Comparison of ENCODE assay signal across 35 cellular contexts in the genomic region with DNA sequence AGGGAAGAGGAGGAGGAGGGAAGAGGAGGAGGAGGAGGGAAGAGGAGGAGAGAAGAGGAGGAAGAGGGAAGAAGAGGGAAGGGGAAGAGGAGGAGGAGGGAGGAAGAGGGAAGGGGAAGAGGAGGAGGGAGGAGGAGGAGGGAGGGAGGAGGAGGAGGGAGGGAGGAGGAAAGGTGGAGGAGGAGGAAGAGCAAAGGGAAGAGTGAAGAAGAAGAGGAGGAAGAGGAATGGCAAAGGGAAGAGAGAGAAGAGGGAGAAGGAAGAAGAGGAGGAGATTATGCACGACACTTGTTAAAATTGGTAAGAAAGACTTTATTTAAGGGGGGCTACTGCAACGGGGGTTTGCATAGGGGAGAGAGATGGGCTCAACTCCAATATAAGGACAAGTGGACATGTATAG.
"Had no signal": no experiment of that assay in that cellular context is flagged by ENCODE, and none has a peak within 500 bp of the region (broad histone marks: within the 10 kb centered on the region; RNA-seq: fewer than 3 reads in every experiment).

No MANE protein-coding gene starts in this region.

- ATAC-seq: activated CD8-positive, alpha-beta T cell treated with anti-CD3 and anti-CD28 coated beads for 36 hours; activated naive CD4-positive, alpha-beta T cell treated with anti-CD3 and anti-CD28 coated beads, Interleukin-2, amount 50 U/mL, for 72 hours; activated T-cell treated with anti-CD3 and anti-CD28 coated beads, Interleukin-2, amount 50 U/mL, for 4 hours; activated T-cell treated with anti-CD3 and anti-CD28 coated beads, Interleukin-2, amount 50 U/mL, for 72 hours; activated T-helper 17 cell treated with anti-CD3 and anti-CD28 coated beads, Interleukin-2, amount 50 U/mL, for 72 hours; body of pancreas had no signal

- FAIRE-seq: astrocyte, TTC549 had no signal

- H3K9me3 ChIP-seq: adrenal gland, body of pancreas, breast epithelium had no signal

- H3K9me3 Mint-ChIP-seq: activated B cell treated with CpG ODN at 0.5 μM for 24 hours; activated CD4-positive, alpha-beta memory T cell treated with anti-CD3 and anti-CD28 coated beads for 36 hours; activated CD4-positive, alpha-beta T cell treated with anti-CD3 and anti-CD28 coated beads, Interleukin-2, amount 10 ng/mL, durations not matched to agents 7 days and 5 days; activated CD8-positive, alpha-beta T cell treated with anti-CD3 and anti-CD28 coated beads for 36 hours; activated naive CD4-positive, alpha-beta T cell treated with anti-CD3 and anti-CD28 coated beads for 36 hours; activated naive CD4-positive, alpha-beta T cell treated with anti-CD3 and anti-CD28 coated beads, Interleukin-2, amount 50 U/mL, for 72 hours; activated naive CD8-positive, alpha-beta T cell treated with anti-CD3 and anti-CD28 coated beads for 36 hours; activated T-cell treated with anti-CD3 and anti-CD28 coated beads, Interleukin-2, amount 50 U/mL, for 4 hours; activated T-cell treated with anti-CD3 and anti-CD28 coated beads, Interleukin-2, amount 50 U/mL, for 72 hours; activated T-helper 1 cell treated with anti-CD3 and anti-CD28 coated beads, Interleukin-12 subunit alpha, Interleukin-12 subunit beta, Interleukin-2, Interleukin-4 antibody, amounts not matched to agents 30 ng/mL and 10 ng/mL and 1 ng/mL, durations not matched to agents 14 hours and 24 hours and 36 hours; activated T-helper 17 cell treated with anti-CD3 and anti-CD28 coated beads, Interleukin-2, amount 50 U/mL, for 72 hours; T-helper 1 cell treated with Interleukin-12 subunit alpha and Interleukin-12 subunit beta and Interleukin-4 antibody, amounts not matched to agents 30 μg/mL and 1 μg/mL, for 36 hours; T-helper 2 cell treated with Interferon-gamma antibody and Interleukin-4, amounts not matched to agents 5 μg/mL and 100 μg/mL, for 36 hours had no signal

- H3K27ac Mint-ChIP-seq: activated B cell treated with CpG ODN at 0.5 μM for 24 hours; activated CD4-positive, alpha-beta memory T cell treated with anti-CD3 and anti-CD28 coated beads for 36 hours; activated CD4-positive, alpha-beta T cell treated with anti-CD3 and anti-CD28 coated beads, Interleukin-2, amount 10 ng/mL, durations not matched to agents 7 days and 5 days; activated CD8-positive, alpha-beta T cell treated with anti-CD3 and anti-CD28 coated beads for 36 hours; activated naive CD4-positive, alpha-beta T cell treated with anti-CD3 and anti-CD28 coated beads for 36 hours; activated naive CD8-positive, alpha-beta T cell treated with anti-CD3 and anti-CD28 coated beads for 36 hours; activated T-cell treated with anti-CD3 and anti-CD28 coated beads, Interleukin-2, amount 50 U/mL, for 72 hours; activated T-helper 1 cell treated with anti-CD3 and anti-CD28 coated beads, Interleukin-12 subunit alpha, Interleukin-12 subunit beta, Interleukin-2, Interleukin-4 antibody, amounts not matched to agents 30 ng/mL and 10 ng/mL and 1 ng/mL, durations not matched to agents 14 hours and 24 hours and 36 hours; activated T-helper 17 cell treated with anti-CD3 and anti-CD28 coated beads, Interleukin-2, amount 50 U/mL, for 72 hours; T-helper 1 cell treated with Interleukin-12 subunit alpha and Interleukin-12 subunit beta and Interleukin-4 antibody, amounts not matched to agents 30 μg/mL and 1 μg/mL, for 36 hours; T-helper 2 cell treated with Interferon-gamma antibody and Interleukin-4, amounts not matched to agents 5 μg/mL and 100 μg/mL, for 36 hours had no signal

- H3K36me3 Mint-ChIP-seq: activated CD4-positive, alpha-beta memory T cell treated with anti-CD3 and anti-CD28 coated beads for 36 hours; activated naive CD4-positive, alpha-beta T cell treated with anti-CD3 and anti-CD28 coated beads, Interleukin-2, amount 50 U/mL, for 72 hours; activated naive CD8-positive, alpha-beta T cell treated with anti-CD3 and anti-CD28 coated beads for 36 hours had no signal

- DNase-seq: activated B cell treated with CpG ODN at 0.5 μM for 24 hours; activated CD4-positive, alpha-beta memory T cell treated with anti-CD3 and anti-CD28 coated beads for 36 hours; activated CD4-positive, alpha-beta T cell treated with anti-CD3 and anti-CD28 coated beads for 48 hours; activated CD4-positive, alpha-beta T cell treated with anti-CD3 and anti-CD28 coated beads, Interleukin-2, amount 10 ng/mL, durations not matched to agents 7 days and 5 days; activated CD4-positive, CD25-positive, alpha-beta regulatory T cell treated with anti-CD3 and anti-CD28 coated beads, Interleukin-2, amount 50 U/mL, for 72 hours; activated CD8-positive, alpha-beta memory T cell treated with anti-CD3 and anti-CD28 coated beads, Interleukin-2, amount 50 U/mL, for 4 hours; activated CD8-positive, alpha-beta T cell treated with anti-CD3 and anti-CD28 coated beads for 36 hours; activated effector memory CD4-positive, alpha-beta T cell treated with anti-CD3 and anti-CD28 coated beads, Interleukin-2, amount 50 U/mL, for 16 hours; activated gamma-delta T cell treated with Interleukin-2 at 50 U/mL for 16 hours; activated naive CD4-positive, alpha-beta T cell; activated naive CD4-positive, alpha-beta T cell treated with anti-CD3 and anti-CD28 coated beads for 36 hours; activated naive CD4-positive, alpha-beta T cell treated with anti-CD3 and anti-CD28 coated beads, Interleukin-2, amount 50 U/mL, for 16 hours; activated naive CD8-positive, alpha-beta T cell treated with anti-CD3 and anti-CD28 coated beads for 36 hours; activated T-cell treated with anti-CD3 and anti-CD28 coated beads for 4 hours; activated T-cell treated with anti-CD3 and anti-CD28 coated beads, Interleukin-2, amount 50 U/mL, for 1 hour; activated T-cell treated with anti-CD3 and anti-CD28 coated beads, Interleukin-2, amount 50 U/mL, for 4 hours; activated T-cell treated with anti-CD3 and anti-CD28 coated beads, Interleukin-2, amount 50 U/mL, for 72 hours; amniotic stem cell; aorta; body of pancreas; brain microvascular endothelial cell; central memory CD4-positive, alpha-beta T cell; T-helper 1 cell; T-helper 2 cell; T-helper 9 cell had no signal

- H3K4me1 Mint-ChIP-seq: activated B cell treated with CpG ODN at 0.5 μM for 24 hours; activated CD4-positive, alpha-beta T cell treated with anti-CD3 and anti-CD28 coated beads, Interleukin-2, amount 10 ng/mL, durations not matched to agents 7 days and 5 days; activated naive CD8-positive, alpha-beta T cell treated with anti-CD3 and anti-CD28 coated beads for 36 hours; activated T-helper 17 cell treated with anti-CD3 and anti-CD28 coated beads, Interleukin-2, amount 50 U/mL, for 72 hours had no signal

- H3K27me3 Mint-ChIP-seq: activated CD4-positive, alpha-beta memory T cell treated with anti-CD3 and anti-CD28 coated beads for 36 hours had no signal

- H3K27ac ChIP-seq: adrenal gland, body of pancreas, brain microvascular endothelial cell, breast epithelium, VCaP had no signal

- H3K4me3 ChIP-seq: adrenal gland, body of pancreas, breast epithelium had no signal

- H3K4me3 Mint-ChIP-seq: activated B cell treated with CpG ODN at 0.5 μM for 24 hours; activated CD4-positive, alpha-beta memory T cell treated with anti-CD3 and anti-CD28 coated beads for 36 hours; activated CD4-positive, alpha-beta T cell treated with anti-CD3 and anti-CD28 coated beads, Interleukin-2, amount 10 ng/mL, durations not matched to agents 7 days and 5 days; activated CD8-positive, alpha-beta T cell treated with anti-CD3 and anti-CD28 coated beads for 36 hours; activated naive CD4-positive, alpha-beta T cell treated with anti-CD3 and anti-CD28 coated beads for 36 hours; activated naive CD8-positive, alpha-beta T cell treated with anti-CD3 and anti-CD28 coated beads for 36 hours; activated T-cell treated with anti-CD3 and anti-CD28 coated beads, Interleukin-2, amount 50 U/mL, for 4 hours; activated T-cell treated with anti-CD3 and anti-CD28 coated beads, Interleukin-2, amount 50 U/mL, for 72 hours; activated T-helper 1 cell treated with anti-CD3 and anti-CD28 coated beads, Interleukin-12 subunit alpha, Interleukin-12 subunit beta, Interleukin-2, Interleukin-4 antibody, amounts not matched to agents 30 ng/mL and 10 ng/mL and 1 ng/mL, durations not matched to agents 14 hours and 24 hours and 36 hours; activated T-helper 17 cell treated with anti-CD3 and anti-CD28 coated beads, Interleukin-2, amount 50 U/mL, for 72 hours; T-helper 1 cell treated with Interleukin-12 subunit alpha and Interleukin-12 subunit beta and Interleukin-4 antibody, amounts not matched to agents 30 μg/mL and 1 μg/mL, for 36 hours; T-helper 2 cell treated with Interferon-gamma antibody and Interleukin-4, amounts not matched to agents 5 μg/mL and 100 μg/mL, for 36 hours had no signal

- H3K27me3 ChIP-seq: adrenal gland, body of pancreas, brain microvascular endothelial cell, breast epithelium had no signal

- H3K36me3 ChIP-seq: adrenal gland, brain microvascular endothelial cell, breast epithelium had no signal

- H3K4me1 ChIP-seq: adrenal gland, body of pancreas, breast epithelium had no signal
